Comparison of ENCODE assay signal across 8 cellular contexts in genomic region chr18:32469691-32470131, GRCh38. TPM values are rescaled to one million over a fixed set of nuclear protein-coding genes. Genes with fewer than 3 reads are reported as not detected.
DNase-seq lines count a peak whose midpoint lies in the region; ATAC-seq, FAIRE-seq and TF ChIP-seq lines count a peak whose summit lies in the region.

No MANE protein-coding gene starts in this region.

- H3K4me3 ChIP-seq in osteoblast (ENCODE audit: insufficient read depth, low read length): peak overlapping the region; percentile 74

- H3K4me2 ChIP-seq in osteoblast (ENCODE audit: insufficient read depth, low read length): peak overlapping the region; percentile 90

- peaks cover 11% of the 10 kb centered on the region for H3K4me1 ChIP-seq in osteoblast (ENCODE audit: insufficient read depth, low read length)

- no peaks in the 10 kb centered on the region for H3K79me2 ChIP-seq in osteoblast (ENCODE audit: insufficient read depth, low read length)

- H3K36me3 ChIP-seq in osteoblast (ENCODE audit: insufficient read depth, low read length): no peaks in the 10 kb centered on the region

- no peak for TF ChIP-seq CTCF in RWPE1 (conservative IDR thresholded peaks at IDR 0.05; ENCODE audit: low read depth)
- TF ChIP-seq CTCF in osteoblast (IDR thresholded peaks at IDR 0.05; ENCODE audit: extremely low read depth, low read depth, low read length): no peak

- CTCF ChIA-PET in RWPE1 (lab: Yijun Ruan, JAX): interaction anchor here (1.0 to 2.3 kb wide), 4 partner anchors 180 to 320 kb away, joined by 6 to 11 read pairs (median 10); no protein-coding TSS in a partner anchor

- no peak for FAIRE-seq in GM12892 (lab: Jason Lieb, UNC)

- ATAC-seq in GM18498 (IDR thresholded peaks at IDR 0.05; ENCODE audit: unreplicated experiment): no peak

- H2AFZ ChIP-seq in osteoblast (ENCODE audit: low read length): peak overlapping the region; percentile 56

- H3K27me3 ChIP-seq in osteoblast (ENCODE audit: insufficient read depth, low read length): peaks cover 10% of the 10 kb centered on the region

- POLR2A ChIA-PET in RWPE1 (lab: Yijun Ruan, JAX; ENCODE audit: low non-redundant PET): no interaction called here

- TF ChIP-seq POLR2A in GM12892 (IDR thresholded peaks at IDR 0.05; ENCODE audit: low read depth, low read length): no peak

- no peaks in the 10 kb centered on the region for H3K9me3 ChIP-seq in osteoblast (ENCODE audit: low read depth, low read length)

- H3K27ac ChIP-seq in RWPE1: peak overlapping the region; percentile 89
- H3K27ac ChIP-seq in epithelial cell of prostate: peak overlapping the region; percentile 67
- H3K27ac ChIP-seq in osteoblast (ENCODE audit: low read depth, low read length): no peak overlapping the region

- H4K20me1 ChIP-seq in osteoblast (ENCODE audit: insufficient read depth, low read length): no peaks in the 10 kb centered on the region

- DNase-seq in NCI-H1417 (lab: John Stamatoyannopoulos, UW) (peak in 2 of 3 experiments; percentile 55 to 79), NCI-H1417 treated with DMSO at 0.1 percent for 48 hours (lab: John Stamatoyannopoulos, UW) (no peak), RWPE1 (ENCODE audit: low spot score) (peak; percentile 14), epithelial cell of prostate (ENCODE audit: low read depth, low spot score) (no peak), osteoblast (ENCODE audit: insufficient read length, low spot score, missing footprints) (peak; percentile 77), NK-92 (lab: John Stamatoyannopoulos, UW; ENCODE audit: unreplicated experiment) (no peak), GM12892 (ENCODE audit: insufficient read length) (no peak)

RNA-seq across cellular contexts. Expression of gene GAREM1, which starts 1.0 kb away (rescaled TPM):
- total RNA-seq in osteoblast: 3.6 and 5.0 TPM in 2 replicates
- polyA plus RNA-seq in GM12892 (2012; ENCODE audit: missing spikeins): not detected

Comparison
In these comparisons a context has a peak if more than half of its experiments do, and no peak if none do; other contexts are left out.
1. DNase-seq: peak in NCI-H1417 (2 of 3), RWPE1 (single experiment) and osteoblast (single experiment); none in NCI-H1417 treated with DMSO at 0.1 percent for 48 hours (single experiment), epithelial cell of prostate (single experiment), NK-92 (single experiment) and GM12892 (single experiment).